ENCODE assay signal across 12 cellular contexts in the genomic region with DNA sequence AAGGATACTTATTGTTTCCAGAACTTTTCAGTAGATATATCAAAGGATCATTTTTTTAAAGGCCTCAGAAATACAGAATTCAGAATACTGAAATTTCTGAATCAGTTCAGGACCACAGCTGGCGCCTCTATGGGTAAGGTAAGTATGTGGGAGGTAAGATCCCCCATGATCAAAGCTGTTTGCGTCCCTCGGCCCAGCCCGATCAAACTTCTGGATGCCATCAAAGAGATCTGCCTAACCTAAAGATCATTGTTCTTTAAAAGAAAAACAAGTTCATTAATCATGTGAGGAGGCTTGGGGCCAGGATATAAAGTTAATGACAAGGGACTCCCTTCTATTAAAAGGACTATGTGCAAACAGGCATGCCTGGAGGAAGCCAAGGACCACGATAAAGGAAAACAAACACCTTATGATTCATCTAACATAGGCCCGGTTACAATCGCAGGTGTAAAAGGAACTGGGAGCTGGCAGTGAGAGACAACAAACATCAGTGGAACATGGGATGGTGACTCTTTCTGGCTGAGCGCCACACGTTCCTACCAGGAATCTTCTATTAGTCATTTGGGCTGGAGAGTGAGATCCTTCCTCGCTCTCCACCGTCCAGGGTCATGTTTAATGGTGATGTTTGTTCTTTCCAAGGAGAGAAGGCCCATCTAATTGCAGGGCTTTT. TPM values are rescaled to one million over a fixed set of nuclear protein-coding genes. Genes with fewer than 3 reads are reported as not detected.
DNase-seq lines count a peak whose midpoint lies in the region; ATAC-seq, FAIRE-seq and TF ChIP-seq lines count a peak whose summit lies in the region.
"Had no signal": no experiment of that assay in that cellular context is flagged by ENCODE, and none has a peak within 500 bp of the region (broad histone marks: within the 10 kb centered on the region; RNA-seq: fewer than 3 reads in every experiment).

No MANE protein-coding gene starts in this region.

- H3K4me1 ChIP-seq in pancreas, result peaks cover 10 to 32% (median 22%) of the 10 kb centered on the region in 3 donors

- no peak overlapping the region for H3K4me3 ChIP-seq in pancreas
- H3K4me3 ChIP-seq: sigmoid colon had no signal

- FAIRE-seq in pancreas (lab: Jason Lieb, UNC), result no peak

- ATAC-seq in pancreas (peak; percentile 4 to 61 (median 20)), HG03280 (IDR thresholded peaks at IDR 0.05; ENCODE audit: unreplicated experiment) (no peak), HG03159 (IDR thresholded peaks at IDR 0.05; ENCODE audit: unreplicated experiment) (no peak), GM21360 (IDR thresholded peaks at IDR 0.05; ENCODE audit: unreplicated experiment) (no peak)

- no peaks in the 10 kb centered on the region for H3K9me3 ChIP-seq in pancreas
- H3K9me3 ChIP-seq: sigmoid colon, SK-N-SH had no signal

- H3K27ac ChIP-seq in epithelial cell of prostate (peak overlapping the region; percentile 40), pancreas (peak overlapping the region in 2 of 4 donors; percentile 58 to 96)

- DNase-seq in DMS153 (lab: John Stamatoyannopoulos, UW), result peak; percentile 65
- DNase-seq in NCI-H226, result peak; percentile 52
- peak; percentile 75 for DNase-seq in epithelial cell of prostate (ENCODE audit: low read depth, low spot score)
- DNase-seq in pancreas, result peak in 5 of 6 donors; percentile 32 to 84 (median 72)
- DNase-seq in HuH-7 (ENCODE audit: low spot score), result no peak
- DNase-seq: activated CD4-positive, alpha-beta memory T cell treated with anti-CD3 and anti-CD28 coated beads, Interleukin-2, amount 10 ng/mL, durations not matched to agents 7 days and 5 days; NCI-H187 treated with DMSO at 0.1 percent for 48 hours; sigmoid colon; SK-N-SH had no signal

- 50 to 55% methylated on average over 11 of the region's 11 CpGs for WGBS in pancreas, 2 donors

- no peak for TF ChIP-seq CTCF in pancreas (IDR thresholded peaks at IDR 0.05)

- intact Hi-C loops in pancreas (cut with DNase I), result no loop called here

- H3K36me3 ChIP-seq in pancreas, result no peaks in the 10 kb centered on the region
- H3K36me3 ChIP-seq: sigmoid colon had no signal

- no peaks in the 10 kb centered on the region for H3K27me3 ChIP-seq in pancreas
- H3K27me3 ChIP-seq: sigmoid colon had no signal

RNA-seq across cellular contexts. Expression of a gene that starts 2.8 kb away (rescaled TPM):
- 10 to 100 TPM; 20.6 to 85.6 (median 52.2) TPM for total RNA-seq in pancreas
- 10 to 100 TPM; 14.4 to 17.3 TPM for polyA plus RNA-seq in pancreas

Comparison
In these comparisons a context has a peak if more than half of its experiments do, and no peak if none do; other contexts are left out.
1. ATAC-seq: peak in pancreas (4 of 4); none in HG03280 (single experiment), HG03159 (single experiment) and GM21360 (single experiment).